In genomic region chr14:90660865-90661570, GRCh38 we compare ENCODE assay signal across 14 cellular contexts.
A peak's percentile ranks its signal among the peaks of the same experiment; 100 is the strongest.
DNase-seq lines count a peak whose midpoint lies in the region; ATAC-seq and TF ChIP-seq lines count a peak whose summit lies in the region.
"Had no signal": no experiment of that assay in that cellular context is flagged by ENCODE, and none has a peak within 500 bp of the region (broad histone marks: within the 10 kb centered on the region; RNA-seq: fewer than 3 reads in every experiment).

No MANE protein-coding gene starts in this region.

- H3K4me1 ChIP-seq in thyroid gland (peaks cover 19 to 20% of the 10 kb centered on the region in 2 donors), spleen (peaks cover 0 to 30% (median 0%) of the 10 kb centered on the region in 6 donors)
- H3K4me1 ChIP-seq: body of pancreas had no signal

- no peaks in the 10 kb centered on the region for H3K36me3 Mint-ChIP-seq in activated naive CD8-positive, alpha-beta T cell treated with anti-CD3 and anti-CD28 coated beads, Interleukin-2, amount 10 ng/mL, durations not matched to agents 7 days and 5 days
- H3K36me3 Mint-ChIP-seq in immature natural killer cell = no peaks in the 10 kb centered on the region
- H3K36me3 Mint-ChIP-seq: natural killer cell had no signal

- peaks cover 12% of the 10 kb centered on the region for H3K4me1 Mint-ChIP-seq in activated naive CD8-positive, alpha-beta T cell treated with anti-CD3 and anti-CD28 coated beads, Interleukin-2, amount 10 ng/mL, durations not matched to agents 7 days and 5 days
- peaks cover 0 to 2% of the 10 kb centered on the region in 2 donors for H3K4me1 Mint-ChIP-seq in immature natural killer cell

- no peaks in the 10 kb centered on the region for H3K9me3 Mint-ChIP-seq in activated naive CD8-positive, alpha-beta T cell treated with anti-CD3 and anti-CD28 coated beads, Interleukin-2, amount 10 ng/mL, durations not matched to agents 7 days and 5 days
- H3K9me3 Mint-ChIP-seq in immature natural killer cell = no peaks in the 10 kb centered on the region
- H3K9me3 Mint-ChIP-seq: natural killer cell had no signal

- TF ChIP-seq POLR2A in thyroid gland (IDR thresholded peaks at IDR 0.05) (peak in 1 of 2 donors; percentile 47), spleen (IDR thresholded peaks at IDR 0.05) (no peak)

- no peaks in the 10 kb centered on the region for H3K9me3 ChIP-seq in thyroid gland
- no peaks in the 10 kb centered on the region for H3K9me3 ChIP-seq in spleen
- H3K9me3 ChIP-seq: body of pancreas, tibial nerve had no signal

- H3K4me3 Mint-ChIP-seq in activated naive CD8-positive, alpha-beta T cell treated with anti-CD3 and anti-CD28 coated beads, Interleukin-2, amount 10 ng/mL, durations not matched to agents 7 days and 5 days = no peak overlapping the region
- peak overlapping the region in 3 of 5 donors; percentile 33 to 76 (median 47) for H3K4me3 Mint-ChIP-seq in immature natural killer cell
- H3K4me3 Mint-ChIP-seq: natural killer cell had no signal

- POLR2A ChIA-PET in activated naive CD8-positive, alpha-beta T cell treated with anti-CD3 and anti-CD28 coated beads, Interleukin-2, amount 10 ng/mL, durations not matched to agents 7 days and 5 days (lab: Charles Lee) = no interaction called here

- no peak for TF ChIP-seq CTCF in thyroid gland (IDR thresholded peaks at IDR 0.05)
- no peak for TF ChIP-seq CTCF in spleen (IDR thresholded peaks at IDR 0.05 in 8 of 11, conservative IDR thresholded peaks at IDR 0.05 in 3 of 11)

- H3K27me3 ChIP-seq in thyroid gland (no peaks in the 10 kb centered on the region), spleen (replicated peaks in 1 of 7) (no peaks in the 10 kb centered on the region)
- H3K27me3 ChIP-seq: body of pancreas, tibial nerve had no signal

- WGBS in thyroid gland, 2 donors = 47 to 59% methylated on average over 12 to 17 of the region's 17 CpGs
- 76 to 90% (median 86%) methylated on average over 17 of the region's 17 CpGs for WGBS in spleen, 5 donors

- DNase-seq in NOMO-1 treated with DMSO at 0.1 percent for 48 hours (lab: John Stamatoyannopoulos, UW; ENCODE audit: unreplicated experiment) (peak; percentile 20), NOMO-1 (lab: John Stamatoyannopoulos, UW; ENCODE audit: unreplicated experiment in 2 of 2) (no peak), immature natural killer cell (no peak), thyroid gland (peak; percentile 90 to 91), spleen (no peak)
- no peak for DNase-seq in activated naive CD8-positive, alpha-beta T cell treated with anti-CD3 and anti-CD28 coated beads, Interleukin-2, amount 10 ng/mL, durations not matched to agents 7 days and 5 days
- DNase-seq: body of pancreas, DMS 273 treated with DMSO at 0.1 percent for 48 hours, natural killer cell, NCI-H524 had no signal

- intact Hi-C loops in thyroid gland (cut with DNase I) (no loop called here), spleen (cut with DNase I; ENCODE audit: low total_unique reads) (no loop called here)

- H3K27ac ChIP-seq in thyroid gland (peak overlapping the region; percentile 40 to 81 (median 76)), spleen (no peak overlapping the region)
- H3K27ac ChIP-seq: body of pancreas, tibial nerve had no signal

- H3K36me3 ChIP-seq in thyroid gland (no peaks in the 10 kb centered on the region), spleen (peaks cover 0 to 39% (median 11%) of the 10 kb centered on the region in 6 donors)

- H3K4me3 ChIP-seq in thyroid gland (replicated peaks in 1 of 3) (no peak overlapping the region), spleen (no peak overlapping the region)
- H3K4me3 ChIP-seq: body of pancreas, tibial nerve had no signal

- no peak for ATAC-seq in activated naive CD8-positive, alpha-beta T cell treated with anti-CD3 and anti-CD28 coated beads, Interleukin-2, amount 10 ng/mL, durations not matched to agents 7 days and 5 days (ENCODE audit: low read depth)
- no peak for ATAC-seq in GM19023 (IDR thresholded peaks at IDR 0.05; ENCODE audit: unreplicated experiment)
- ATAC-seq in HG02623 (IDR thresholded peaks at IDR 0.05; ENCODE audit: unreplicated experiment) = no peak
- ATAC-seq: activated CD4-positive, CD25-positive, alpha-beta regulatory T cell treated with anti-CD3 and anti-CD28 coated beads, Interleukin-2, amount 50 U/mL, for 24 hours; body of pancreas had no signal

- H3K27ac Mint-ChIP-seq in activated naive CD8-positive, alpha-beta T cell treated with anti-CD3 and anti-CD28 coated beads, Interleukin-2, amount 10 ng/mL, durations not matched to agents 7 days and 5 days = peak overlapping the region; percentile 6
- H3K27ac Mint-ChIP-seq in immature natural killer cell = peak overlapping the region in 2 of 6 donors; percentile 5 to 7

- H3K27me3 Mint-ChIP-seq in activated naive CD8-positive, alpha-beta T cell treated with anti-CD3 and anti-CD28 coated beads, Interleukin-2, amount 10 ng/mL, durations not matched to agents 7 days and 5 days = no peaks in the 10 kb centered on the region
- H3K27me3 Mint-ChIP-seq in immature natural killer cell (ENCODE audit: low read depth in 3 of 3) = peaks cover 0 to 3% (median 2%) of the 10 kb centered on the region in 3 donors

Comparison
In these comparisons a context has a peak if more than half of its experiments do, and no peak if none do; other contexts are left out.
1. DNase-seq: peak in NOMO-1 treated with DMSO at 0.1 percent for 48 hours (single experiment) and thyroid gland (2 of 2); none in NOMO-1 (0 of 2), activated naive CD8-positive, alpha-beta T cell treated with anti-CD3 and anti-CD28 coated beads, Interleukin-2, amount 10 ng/mL, durations not matched to agents 7 days and 5 days (single experiment), immature natural killer cell (0 of 3) and spleen (single experiment).
2. H3K27ac ChIP-seq: peak in thyroid gland (3 of 3); none in spleen (0 of 8).